Comparison of ENCODE assay signal across 23 cellular contexts in the genomic region with DNA sequence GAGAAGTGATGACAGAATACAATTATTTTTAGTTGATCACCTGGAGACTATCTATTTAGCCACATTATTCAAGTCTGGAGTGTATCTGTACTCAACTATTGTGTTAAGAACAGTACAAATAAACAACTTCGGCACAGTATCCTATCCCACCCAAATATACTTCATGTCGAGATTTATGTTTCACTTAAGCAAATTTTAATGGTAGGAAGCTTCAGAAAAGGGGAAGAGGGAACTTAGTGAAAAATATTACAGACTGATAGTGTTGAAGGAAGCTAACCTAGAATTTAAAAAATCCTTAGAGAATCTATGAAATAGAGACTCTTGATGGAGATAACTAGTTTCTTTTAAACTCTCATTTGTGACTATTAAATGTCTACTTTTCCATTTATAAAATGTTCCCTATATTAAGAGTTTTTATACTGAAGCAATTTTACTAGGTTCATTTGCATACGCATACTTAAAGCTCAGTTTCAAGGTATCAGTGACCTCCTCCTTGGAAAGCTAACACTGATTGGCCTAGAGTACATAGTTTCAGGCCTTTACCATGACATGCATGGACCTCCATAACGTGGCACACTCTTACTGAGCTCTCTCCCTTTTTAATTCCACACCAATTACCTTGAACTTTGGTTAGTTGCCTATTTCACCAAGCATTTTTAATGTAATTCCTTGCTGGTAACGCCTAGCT.
A peak's percentile ranks its signal among the peaks of the same experiment; 100 is the strongest.
DNase-seq lines count a peak whose midpoint lies in the region; ATAC-seq, FAIRE-seq and TF ChIP-seq lines count a peak whose summit lies in the region.
"Had no signal": no experiment of that assay in that cellular context is flagged by ENCODE, and none has a peak within 500 bp of the region (broad histone marks: within the 10 kb centered on the region; RNA-seq: fewer than 3 reads in every experiment).

No MANE protein-coding gene starts in this region.

- H3K79me2 ChIP-seq in SU-DHL-6 (ENCODE audit: insufficient read depth, low read length) = no peaks in the 10 kb centered on the region

- peak overlapping the region; percentile 67 for H3K4me2 ChIP-seq in SU-DHL-6 (ENCODE audit: low read depth, low read length, poor library complexity, severe bottlenecking)

- in situ Hi-C loops in ACHN (cut with HindIII; ENCODE audit: low pct_ligation_motif_present, low pct_unique_long_range_greater_than_20kb, low sequenced_read_pairs) = no loop called here

- intact Hi-C loops in sciatic nerve (cut with DNase I) = no loop called here

- H2AFZ ChIP-seq in SU-DHL-6 (ENCODE audit: low read depth, low read length, severe bottlenecking) = no peak overlapping the region

- H3K9me3 ChIP-seq in SU-DHL-6 (ENCODE audit: insufficient read depth, low read length) = no peaks in the 10 kb centered on the region
- H3K9me3 ChIP-seq: Caco-2, prostate gland, SJCRH30, uterus had no signal

- no peak for TF ChIP-seq CTCF in SU-DHL-6 (IDR thresholded peaks at IDR 0.05; ENCODE audit: insufficient read depth, low read length, poor library complexity, severe bottlenecking)

- ATAC-seq in memory B cell (ENCODE audit: low read depth) (no peak), GM21390 (IDR thresholded peaks at IDR 0.05; ENCODE audit: unreplicated experiment) (no peak), sciatic nerve (no peak), HG02642 (IDR thresholded peaks at IDR 0.05; ENCODE audit: poor library complexity, unreplicated experiment) (no peak)
- ATAC-seq: PC-3 had no signal

- H3K27ac ChIP-seq in SU-DHL-6 (ENCODE audit: low read depth, low read length) = peak overlapping the region; percentile 85
- H3K27ac ChIP-seq: coronary artery, prostate gland, SJCRH30, skin epidermis, uterus had no signal

- H3K36me3 ChIP-seq in SU-DHL-6 (ENCODE audit: low read length) = no peaks in the 10 kb centered on the region
- H3K36me3 ChIP-seq: prostate gland, SJCRH30, uterus had no signal

- peak; percentile 49 for FAIRE-seq in G401.6 (lab: Jason Lieb, UNC)

- H3K27me3 Mint-ChIP-seq in IgD-negative memory B cell (peaks cover 5% of the 10 kb centered on the region), memory B cell (no peaks in the 10 kb centered on the region)

- H3K27ac Mint-ChIP-seq in IgD-negative memory B cell = peak overlapping the region; percentile 75 to 91 (median 77)
- peak overlapping the region; percentile 90 for H3K27ac Mint-ChIP-seq in memory B cell

- H3K4me3 Mint-ChIP-seq in IgD-negative memory B cell (peak overlapping the region; percentile 56 to 85 (median 70)), memory B cell (peak overlapping the region; percentile 64)
- H3K4me3 Mint-ChIP-seq: HFFc6 had no signal

- H3F3A ChIP-seq in SU-DHL-6 (ENCODE audit: insufficient read depth) = peaks cover 8% of the 10 kb centered on the region; the same call in 1 of the 2 replicates

- H3K4me3 ChIP-seq in SU-DHL-6 (ENCODE audit: insufficient read depth, low read length, poor library complexity, severe bottlenecking) = no peak overlapping the region
- H3K4me3 ChIP-seq: coronary artery, prostate gland, SJCRH30, skin epidermis, uterus had no signal

- no peak for DNase-seq in memory B cell (ENCODE audit: low spot score in 2 of 2)
- DNase-seq in ACHN = no peak
- DNase-seq in sciatic nerve (ENCODE audit: low spot score) = no peak
- DNase-seq: activated CD4-positive, CD25-positive, alpha-beta regulatory T cell; activated gamma-delta T cell; Caco-2; HFFc6; hypothalamus; NCI-H2081 treated with DMSO at 0.1 percent for 48 hours; NCI-H524; PC-3; SJCRH30; stimulated activated CD4-positive, alpha-beta T cell treated with anti-CD3 and anti-CD28 coated beads, Interleukin-4, amount 100 ng/mL, for 24 hours; substantia nigra; uterus had no signal

- H3K9ac ChIP-seq in SU-DHL-6 (ENCODE audit: low read length) = 0 out of 2 replicates have a peak overlapping the region, but pooled peaks have one; percentile 24

- H3K9me3 Mint-ChIP-seq in IgD-negative memory B cell (no peaks in the 10 kb centered on the region), memory B cell (no peaks in the 10 kb centered on the region)
- H3K9me3 Mint-ChIP-seq: HFFc6 had no signal

- H4K20me1 ChIP-seq in SU-DHL-6 (ENCODE audit: low read depth, low read length) = no peaks in the 10 kb centered on the region

- H3K4me1 Mint-ChIP-seq in IgD-negative memory B cell (peaks cover 30 to 37% (median 31%) of the 10 kb centered on the region in 3 donors), memory B cell (peaks cover 34% of the 10 kb centered on the region)

- H3K36me3 Mint-ChIP-seq in IgD-negative memory B cell = no peaks in the 10 kb centered on the region
- H3K36me3 Mint-ChIP-seq in memory B cell = peaks cover 3% of the 10 kb centered on the region

- no peaks in the 10 kb centered on the region for H3K27me3 ChIP-seq in SU-DHL-6 (ENCODE audit: low read length)
- H3K27me3 ChIP-seq: SJCRH30, uterus had no signal

- no peaks in the 10 kb centered on the region for H3K9me2 ChIP-seq in SU-DHL-6 (replicated peaks; ENCODE audit: insufficient read depth, low read length)
